8 cellular contexts compared by ENCODE assay signal in the genomic region with DNA sequence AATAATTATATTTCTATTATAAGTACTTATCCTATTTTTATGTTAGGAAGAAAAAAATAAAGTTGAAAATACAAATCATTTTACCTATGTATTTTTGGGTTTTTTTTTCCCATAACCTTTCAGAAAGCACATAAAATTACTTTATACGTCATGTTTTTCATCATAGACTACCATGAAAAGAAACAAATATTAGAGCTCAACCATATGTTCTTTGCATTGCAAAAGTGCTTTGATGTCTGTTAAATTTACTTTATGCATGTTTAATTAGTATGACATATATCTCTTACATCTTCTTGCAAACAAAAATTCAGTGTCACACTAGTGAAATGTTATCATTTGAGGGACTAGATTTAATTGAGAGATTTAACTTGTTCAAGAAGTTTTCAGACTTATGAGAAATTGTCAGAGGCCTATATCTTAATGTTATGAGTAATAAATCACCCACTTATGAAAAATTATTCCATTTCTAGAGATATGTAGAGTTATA.
"Had no signal": no experiment of that assay in that cellular context is flagged by ENCODE, and none has a peak within 500 bp of the region (broad histone marks: within the 10 kb centered on the region; RNA-seq: fewer than 3 reads in every experiment).

No MANE protein-coding gene starts in this region.

- DNase-seq: GM23248, GOT3, H9, HCEC 1CT, IMR-90, KG1 had no signal

- FAIRE-seq: HTR-8/SVneo, K562 had no signal

- H3K9me3 Mint-ChIP-seq: H9 had no signal

- H3K4me3 ChIP-seq: GM23248, K562 had no signal

- H3K4me3 Mint-ChIP-seq: H9 had no signal

- H3K27ac Mint-ChIP-seq: H9 had no signal

- H3K27ac ChIP-seq: GM23248 had no signal

- H3K4me1 Mint-ChIP-seq: H9 had no signal
